ENCODE assay signal across 24 cellular contexts in genomic region chrX:50432760-50433377, GRCh38. TPM values are rescaled to one million over a fixed set of nuclear protein-coding genes. Genes with fewer than 3 reads are reported as not detected.
"Had no signal": no experiment of that assay in that cellular context is flagged by ENCODE, and none has a peak within 500 bp of the region (broad histone marks: within the 10 kb centered on the region; RNA-seq: fewer than 3 reads in every experiment).

No MANE protein-coding gene starts in this region.

- H3K4me3 Mint-ChIP-seq: activated CD4-positive, alpha-beta T cell treated with anti-CD3 and anti-CD28 coated beads, Interleukin-2, amount 10 ng/mL, durations not matched to agents 24 days and 14 days; activated CD8-positive, alpha-beta T cell treated with anti-CD3 and anti-CD28 coated beads for 36 hours; activated T-cell treated with anti-CD3 and anti-CD28 coated beads, Interleukin-2, amount 50 U/mL, for 24 hours; memory B cell; naive B cell; stimulated activated memory B cell treated with anti-CD40 and anti-IgM and Interleukin-4, amounts not matched to agents 10 μg/mL and 1 μg/mL and 100 μg/mL, for 72 hours; T-helper 2 cell treated with Interferon-gamma antibody and Interleukin-4, amounts not matched to agents 5 μg/mL and 100 μg/mL, for 36 hours had no signal

- DNase-seq: activated CD4-positive, alpha-beta T cell treated with anti-CD3 and anti-CD28 coated beads, Interleukin-2, amount 10 ng/mL, durations not matched to agents 24 days and 14 days; activated CD4-positive, CD25-positive, alpha-beta regulatory T cell; activated CD8-positive, alpha-beta T cell treated with anti-CD3 and anti-CD28 coated beads for 36 hours; activated naive CD4-positive, alpha-beta T cell treated with anti-CD3 and anti-CD28 coated beads, Interleukin-2, amount 50 U/mL, for 16 hours; activated T-cell treated with anti-CD3 and anti-CD28 coated beads, Interleukin-2, amount 50 U/mL, for 24 hours; aorta; brain microvascular endothelial cell; central memory CD4-positive, alpha-beta T cell; erythroblast; foreskin melanocyte; glutamatergic neuron; left lung; mucosa of descending colon; naive B cell; sigmoid colon; stimulated activated CD4-positive, alpha-beta T cell treated with anti-CD3 and anti-CD28 coated beads, Interleukin-4, amount 100 ng/mL, for 4 hours; testis; upper lobe of left lung had no signal

- H2AFZ ChIP-seq: parathyroid adenoma had no signal

- H3K36me3 Mint-ChIP-seq: memory B cell; naive B cell; stimulated activated memory B cell treated with anti-CD40 and anti-IgM and Interleukin-4, amounts not matched to agents 10 μg/mL and 1 μg/mL and 100 μg/mL, for 72 hours had no signal

- H3K27me3 Mint-ChIP-seq: activated CD4-positive, alpha-beta T cell treated with anti-CD3 and anti-CD28 coated beads, Interleukin-2, amount 10 ng/mL, durations not matched to agents 24 days and 14 days; stimulated activated memory B cell treated with anti-CD40 and anti-IgM and Interleukin-4, amounts not matched to agents 10 μg/mL and 1 μg/mL and 100 μg/mL, for 72 hours had no signal

- H3K27me3 ChIP-seq: brain microvascular endothelial cell, left lung, neutrophil, sigmoid colon, testis had no signal

- H3K27ac Mint-ChIP-seq: activated CD4-positive, alpha-beta T cell treated with anti-CD3 and anti-CD28 coated beads, Interleukin-2, amount 10 ng/mL, durations not matched to agents 24 days and 14 days; activated CD8-positive, alpha-beta T cell treated with anti-CD3 and anti-CD28 coated beads for 36 hours; activated T-cell treated with anti-CD3 and anti-CD28 coated beads, Interleukin-2, amount 50 U/mL, for 24 hours; activated T-helper 2 cell treated with anti-CD3 and anti-CD28 coated beads, Interferon-gamma antibody, Interleukin-2, Interleukin-4, amounts not matched to agents 10 μg/mL and 5 μg/mL and 100 μg/mL, durations not matched to agents 14 hours and 24 hours and 36 hours; memory B cell; stimulated activated memory B cell treated with anti-CD40 and anti-IgM and Interleukin-4, amounts not matched to agents 10 μg/mL and 1 μg/mL and 100 μg/mL, for 72 hours; T-helper 2 cell treated with Interferon-gamma antibody and Interleukin-4, amounts not matched to agents 5 μg/mL and 100 μg/mL, for 36 hours had no signal

- H3K4me1 Mint-ChIP-seq: activated CD4-positive, alpha-beta T cell treated with anti-CD3 and anti-CD28 coated beads, Interleukin-2, amount 10 ng/mL, durations not matched to agents 24 days and 14 days; memory B cell; naive B cell; stimulated activated memory B cell treated with anti-CD40 and anti-IgM and Interleukin-4, amounts not matched to agents 10 μg/mL and 1 μg/mL and 100 μg/mL, for 72 hours had no signal

- H3K36me3 ChIP-seq: brain microvascular endothelial cell, left lung, neutrophil, sigmoid colon, upper lobe of left lung had no signal

- H3K9me3 Mint-ChIP-seq: activated CD4-positive, alpha-beta T cell treated with anti-CD3 and anti-CD28 coated beads, Interleukin-2, amount 10 ng/mL, durations not matched to agents 24 days and 14 days; activated CD8-positive, alpha-beta T cell treated with anti-CD3 and anti-CD28 coated beads for 36 hours; activated T-cell treated with anti-CD3 and anti-CD28 coated beads, Interleukin-2, amount 50 U/mL, for 24 hours; activated T-helper 2 cell treated with anti-CD3 and anti-CD28 coated beads, Interferon-gamma antibody, Interleukin-2, Interleukin-4, amounts not matched to agents 10 μg/mL and 5 μg/mL and 100 μg/mL, durations not matched to agents 14 hours and 24 hours and 36 hours; memory B cell; stimulated activated memory B cell treated with anti-CD40 and anti-IgM and Interleukin-4, amounts not matched to agents 10 μg/mL and 1 μg/mL and 100 μg/mL, for 72 hours; T-helper 2 cell treated with Interferon-gamma antibody and Interleukin-4, amounts not matched to agents 5 μg/mL and 100 μg/mL, for 36 hours had no signal

- H3K9me3 ChIP-seq: left lung, mucosa of descending colon, neutrophil, sigmoid colon, testis, upper lobe of left lung had no signal

- ATAC-seq: activated CD8-positive, alpha-beta T cell treated with anti-CD3 and anti-CD28 coated beads for 36 hours; left lung; mucosa of descending colon; stimulated activated memory B cell treated with anti-CD40 and anti-IgM and Interleukin-4, amounts not matched to agents 10 μg/mL and 1 μg/mL and 100 μg/mL, for 72 hours had no signal

- H3K79me2 ChIP-seq: parathyroid adenoma had no signal

- H3K4me1 ChIP-seq: left lung, parathyroid adenoma, sigmoid colon, testis, upper lobe of left lung had no signal

- H3K9ac ChIP-seq: parathyroid adenoma had no signal

- H3K27ac ChIP-seq: brain microvascular endothelial cell, left lung, neutrophil, parathyroid adenoma, sigmoid colon, testis, upper lobe of left lung had no signal

- H3K4me3 ChIP-seq: left lung, mucosa of descending colon, sigmoid colon, testis, upper lobe of left lung had no signal

RNA-seq across cellular contexts. Expression of gene DGKK, which starts 37.8 kb away (rescaled TPM):
- total RNA-seq: activated CD4-positive, alpha-beta T cell treated with anti-CD3 and anti-CD28 coated beads, Interleukin-2, amount 10 ng/mL, durations not matched to agents 24 days and 14 days; activated CD8-positive, alpha-beta T cell treated with anti-CD3 and anti-CD28 coated beads for 36 hours; activated T-helper 2 cell treated with anti-CD3 and anti-CD28 coated beads, Interferon-gamma antibody, Interleukin-2, Interleukin-4, amounts not matched to agents 10 μg/mL and 5 μg/mL and 100 μg/mL, durations not matched to agents 14 hours and 24 hours and 36 hours; aorta; mucosa of descending colon; sigmoid colon had no signal
- polyA plus RNA-seq: aorta had no signal
